ENCODE assay signal across 8 cellular contexts in the genomic region with DNA sequence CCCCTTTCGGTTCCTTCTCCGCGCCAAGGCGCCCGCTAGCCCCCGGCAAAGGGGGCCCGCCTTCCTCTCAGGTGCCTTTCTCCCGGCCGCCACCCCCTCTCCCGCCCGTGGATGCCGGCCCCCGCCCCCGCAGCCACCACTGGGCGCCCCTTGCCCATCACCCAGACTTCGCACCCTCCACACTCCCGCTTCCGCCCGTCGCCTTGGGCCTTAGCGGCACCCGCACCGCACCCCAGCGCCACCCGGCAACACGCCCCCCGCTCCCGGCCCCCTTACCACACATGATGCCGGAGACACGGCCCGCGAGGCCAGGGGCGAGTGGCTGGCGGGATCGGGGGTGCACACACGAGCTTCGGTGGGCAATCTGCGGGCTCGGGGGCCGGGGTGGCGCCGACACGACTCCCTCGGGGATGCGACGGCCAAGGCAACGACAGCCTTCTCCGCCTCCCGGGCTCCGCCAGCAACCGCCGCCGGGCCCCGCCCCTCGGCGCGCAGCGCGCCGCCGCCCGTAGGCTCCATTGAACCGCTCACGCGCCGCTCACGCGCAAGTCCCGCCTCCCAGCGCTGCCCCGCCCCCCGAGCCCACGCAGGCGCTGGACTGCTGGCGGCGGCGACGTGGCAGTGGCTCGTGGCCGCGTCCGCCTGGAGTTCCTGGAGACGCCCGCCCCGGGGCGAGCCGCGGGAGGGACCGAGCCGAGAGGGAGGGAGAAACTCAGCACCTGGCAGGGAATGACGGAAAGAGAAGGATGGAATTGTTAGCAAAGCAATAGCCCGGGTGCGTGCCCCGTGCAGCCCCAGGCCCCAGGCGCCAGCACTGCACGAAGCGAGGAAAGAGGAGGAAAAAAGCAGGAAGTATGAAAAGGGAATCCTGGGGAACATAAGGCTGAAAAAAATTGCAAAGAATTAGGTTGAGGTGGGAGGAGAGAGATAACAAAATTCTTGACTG. TPM values are rescaled to one million over a fixed set of nuclear protein-coding genes. Genes with fewer than 3 reads are reported as not detected.
DNase-seq lines count a peak whose midpoint lies in the region; ATAC-seq and TF ChIP-seq lines count a peak whose summit lies in the region.

A gene (minus strand): TSS at position 439 of the 946 bp plus-strand sequence. CDS start 156 bp downstream, at position 283.

- peak within 1 kb of the TSS; percentile 69 to 86 (median 79) for H3K4me3 ChIP-seq in right lobe of liver

- H3K4me1 ChIP-seq in right lobe of liver = peaks cover 0 to 15% (median 5%) of the 10 kb centered on the region in 4 donors

- peak; percentile 86 for ATAC-seq in GM19397 (IDR thresholded peaks at IDR 0.05; ENCODE audit: unreplicated experiment)
- ATAC-seq in HG03565 (IDR thresholded peaks at IDR 0.05; ENCODE audit: unreplicated experiment) = peak; percentile 78
- peak; percentile 94 to 99 (median 98) for ATAC-seq in right lobe of liver

- H3K27ac ChIP-seq in C4-2B (peak within 1 kb of the TSS; percentile 91), right lobe of liver (peak within 1 kb of the TSS; percentile 69 to 84 (median 81))

- WGBS in right lobe of liver (ENCODE audit: insufficient coverage, low coverage, low lambda C conversion rate, missing lambda C conversion rate) = under 1% methylated on average over 50 of the region's 97 CpGs

- no peaks in the 10 kb centered on the region for H3K27me3 ChIP-seq in right lobe of liver

- intact Hi-C loops in right lobe of liver (cut with DNase I) = no loop called here

- DNase-seq in NCI-H774 (lab: John Stamatoyannopoulos, UW) (peak; percentile 91), dermis blood vessel endothelial cell (peak; percentile 96), right lobe of liver (peak; percentile 96)
- peak; percentile 94 to 95 for DNase-seq in activated CD4-positive, alpha-beta T cell treated with anti-CD3 and anti-CD28 coated beads, Interleukin-2, amount 50 U/mL, for 48 hours
- peak; percentile 91 for DNase-seq in stimulated activated CD4-positive, alpha-beta T cell treated with anti-CD3 and anti-CD28 coated beads, Interleukin-4, amount 100 ng/mL, for 24 hours

- H3K36me3 ChIP-seq in right lobe of liver = no peaks in the 10 kb centered on the region

- no peaks in the 10 kb centered on the region for H3K9me3 ChIP-seq in right lobe of liver

- peak; percentile 88 for TF ChIP-seq POLR2A in right lobe of liver (IDR thresholded peaks at IDR 0.05)

- TF ChIP-seq CTCF in C4-2B (conservative IDR thresholded peaks at IDR 0.05) (no peak), right lobe of liver (IDR thresholded peaks at IDR 0.05) (no peak)

RNA-seq across cellular contexts. Expression of the gene that starts here (rescaled TPM):
- total RNA-seq in dermis blood vessel endothelial cell (30.3 and 32.5 TPM in 2 replicates), right lobe of liver (10 to 100 TPM; 20.7 to 46.1 (median 30.5) TPM)

Comparison
In these comparisons a context has a peak if more than half of its experiments do, and no peak if none do; other contexts are left out.
1. Peak in every context shown above with its lines: DNase-seq, ATAC-seq, H3K4me3 ChIP-seq and H3K27ac ChIP-seq.